20 cellular contexts compared by ENCODE assay signal in genomic region chr2:219186754-219187456, GRCh38. TPM values are rescaled to one million over a fixed set of nuclear protein-coding genes. Genes with fewer than 3 reads are reported as not detected.
DNase-seq lines count a peak whose midpoint lies in the region; ATAC-seq, FAIRE-seq and TF ChIP-seq lines count a peak whose summit lies in the region.
"Had no signal": no experiment of that assay in that cellular context is flagged by ENCODE, and none has a peak within 500 bp of the region (broad histone marks: within the 10 kb centered on the region; RNA-seq: fewer than 3 reads in every experiment).

No MANE protein-coding gene starts in this region.

- H3K36me3 ChIP-seq in OCI-LY3 (replicated peaks; ENCODE audit: low read depth, low read length) (peaks cover 7% of the 10 kb centered on the region), GM12878 (ENCODE audit: control insufficient read depth in 2 of 2, insufficient read depth in 2 of 2, low read length in 1 of 2) (peaks cover 4 to 8% of the 10 kb centered on the region in 2 experiments; a peak in 2 of 4 replicates)

- SMC1A ChIA-PET in GM12878 (lab: Charles Lee; ENCODE audit: uncharacterized antibody, unreplicated experiment) = no interaction called here

- POLR2A ChIA-PET in GM12878 (lab: Charles Lee) = no interaction called here

- H3K4me3 ChIP-seq in OCI-LY3 (ENCODE audit: low read length) (no peak overlapping the region), GM12878 (no peak overlapping the region)
- H3K4me3 ChIP-seq: breast epithelium, dorsolateral prefrontal cortex, esophagus squamous epithelium, skin epidermis, upper lobe of right lung had no signal

- H4K20me1 ChIP-seq in OCI-LY3 (ENCODE audit: insufficient read depth, low read length) (no peaks in the 10 kb centered on the region), GM12878 (ENCODE audit: control insufficient read depth, insufficient read depth) (no peaks in the 10 kb centered on the region)

- no peak for TF ChIP-seq EP300 in GM12878 (IDR thresholded peaks at IDR 0.05; ENCODE audit: borderline replicate concordance in 1 of 2, control insufficient read depth in 1 of 2, low read depth in 2 of 2, low read length in 2 of 2)

- no TSS peak for BruUV-seq in GM12878 (replicated peaks; lab: Mats Ljungman, UMichigan)

- H3K4me1 ChIP-seq in OCI-LY3 (ENCODE audit: low read length) (peaks cover 11% of the 10 kb centered on the region), GM12878 (ENCODE audit: control insufficient read depth, insufficient read depth, low read length) (no peaks in the 10 kb centered on the region; the same call in 1 of the 2 replicates)
- H3K4me1 ChIP-seq: breast epithelium, esophagus squamous epithelium, upper lobe of right lung had no signal

- in situ Hi-C loops in GM12878 (cut with MboI) = no loop called here

- no peak for TF ChIP-seq CTCF in OCI-LY3 (IDR thresholded peaks at IDR 0.05; ENCODE audit: low read depth, low read length)
- TF ChIP-seq CTCF in GM12878 (IDR thresholded peaks at IDR 0.05 in 2 of 3, conservative IDR thresholded peaks at IDR 0.05 in 1 of 3; ENCODE audit: control insufficient read depth in 2 of 3, extremely low read depth in 1 of 3, insufficient read depth in 1 of 3, low read depth in 3 of 3, low read length in 3 of 3) = no peak

- H3K36me3 Mint-ChIP-seq in effector memory CD8-positive, alpha-beta T cell (ENCODE audit: insufficient read depth) = peaks cover 21% of the 10 kb centered on the region

- no peaks in the 10 kb centered on the region for H3K9me3 Mint-ChIP-seq in stimulated activated naive CD8-positive, alpha-beta T cell treated with anti-CD3 and anti-CD28 coated beads, Interleukin-15, amount 100 ng/mL, for 72 hours
- H3K9me3 Mint-ChIP-seq in effector memory CD8-positive, alpha-beta T cell = no peaks in the 10 kb centered on the region

- no peaks in the 10 kb centered on the region for H3K79me2 ChIP-seq in OCI-LY3 (ENCODE audit: low read length)
- H3K79me2 ChIP-seq in GM12878 (ENCODE audit: control insufficient read depth, insufficient read depth, low read length) = no peaks in the 10 kb centered on the region

- peak overlapping the region in 1 of 2 donors; percentile 41 for H3K4me3 Mint-ChIP-seq in stimulated activated naive CD8-positive, alpha-beta T cell treated with anti-CD3 and anti-CD28 coated beads, Interleukin-15, amount 100 ng/mL, for 72 hours
- H3K4me3 Mint-ChIP-seq in effector memory CD8-positive, alpha-beta T cell = no peak overlapping the region

- H3K27me3 ChIP-seq in OCI-LY3 (ENCODE audit: low read depth, low read length) (no peaks in the 10 kb centered on the region), GM12878 (replicated peaks in 1 of 2; ENCODE audit: control insufficient read depth in 2 of 2, insufficient read depth in 2 of 2, low read length in 1 of 2) (no peaks in the 10 kb centered on the region)
- H3K27me3 ChIP-seq: breast epithelium, dorsolateral prefrontal cortex, esophagus squamous epithelium, upper lobe of right lung had no signal

- peak overlapping the region; percentile 4 to 90 for H3K27ac Mint-ChIP-seq in stimulated activated naive CD8-positive, alpha-beta T cell treated with anti-CD3 and anti-CD28 coated beads, Interleukin-15, amount 100 ng/mL, for 72 hours
- H3K27ac Mint-ChIP-seq in effector memory CD8-positive, alpha-beta T cell = peak overlapping the region in 1 of 2 donors; percentile 1

- TF ChIP-seq POLR2A in GM12878 (IDR thresholded peaks at IDR 0.05; ENCODE audit: low read depth, low read length) = no peak

- DNase-seq in stimulated activated CD4-positive, alpha-beta T cell treated with anti-CD3 and anti-CD28 coated beads, Interleukin-1b, Interleukin-23, amount 100 ng/mL, for 48 hours = peak; percentile 45
- no peak for DNase-seq in stimulated activated CD4-positive, alpha-beta T cell treated with anti-CD3 and anti-CD28 coated beads, Interleukin-2, amount 100 ng/mL, for 48 hours
- DNase-seq in GM12878 (ENCODE audit: low read depth, low spot score) = no peak
- peak in 1 of 2 donors; percentile 54 for DNase-seq in stimulated activated naive CD8-positive, alpha-beta T cell treated with anti-CD3 and anti-CD28 coated beads, Interleukin-15, amount 100 ng/mL, for 72 hours
- no peak for DNase-seq in stimulated activated CD8-positive, alpha-beta memory T cell treated with anti-CD3 and anti-CD28 coated beads, Interleukin-4, amount 100 ng/mL, for 48 hours
- no peak for DNase-seq in effector memory CD8-positive, alpha-beta T cell
- DNase-seq: DMS 273 treated with DMSO at 0.1 percent for 48 hours; dorsolateral prefrontal cortex; esophagus squamous epithelium; GF-D8; H7; Kasumi-1; NCI-H748 treated with DMSO at 0.1 percent for 48 hours; RPMI8226; stimulated activated naive CD4-positive, alpha-beta T cell treated with Interleukin-2 at 50 U/mL for 16 hours; upper lobe of right lung had no signal

- TF ChIP-seq RAD21 in GM12878 (IDR thresholded peaks at IDR 0.05; ENCODE audit: insufficient read depth, low read depth, low read length) = no peak

- FAIRE-seq in GM12878 (lab: Jason Lieb, UNC) = no peak

- CTCF ChIA-PET in GM12878 (lab: Yijun Ruan, JAX) = no interaction called here

- H3K27ac ChIP-seq in OCI-LY3 (ENCODE audit: low read length) = peak overlapping the region; percentile 40
- H3K27ac ChIP-seq in GM12878 (ENCODE audit: control insufficient read depth, insufficient read depth) = no peak overlapping the region
- H3K27ac ChIP-seq: breast epithelium, esophagus squamous epithelium, skin epidermis, upper lobe of right lung had no signal

- H2AFZ ChIP-seq in OCI-LY3 (ENCODE audit: low read depth, low read length) (peak overlapping the region; percentile 39; the same call in 1 of the 2 replicates), GM12878 (ENCODE audit: control insufficient read depth, low read depth, low read length) (no peak overlapping the region)

- RAD21 ChIA-PET in GM12878 (lab: Charles Lee; ENCODE audit: unreplicated experiment) = no interaction called here

- peak overlapping the region; percentile 35 for H3K4me2 ChIP-seq in OCI-LY3 (ENCODE audit: low read length)
- no peak overlapping the region for H3K4me2 ChIP-seq in GM12878 (ENCODE audit: control insufficient read depth, insufficient read depth)

- H3K9me3 ChIP-seq in OCI-LY3 (ENCODE audit: insufficient read depth, low read length) (no peaks in the 10 kb centered on the region), GM12878 (replicated peaks; ENCODE audit: control insufficient read depth, insufficient read depth, low read length) (no peaks in the 10 kb centered on the region)
- H3K9me3 ChIP-seq: breast epithelium, esophagus squamous epithelium, upper lobe of right lung had no signal

- intact Hi-C loops in GM12878 (cut with micrococcal nuclease; ENCODE audit: unreplicated experiment) = no loop called here

- ATAC-seq in GM12878 = peak; percentile 17; the same call in 1 of the 3 replicates
- ATAC-seq in stimulated activated naive CD8-positive, alpha-beta T cell treated with anti-CD3 and anti-CD28 coated beads, Interleukin-15, amount 100 ng/mL, for 72 hours = peak; percentile 94
- ATAC-seq in HG03521 (IDR thresholded peaks at IDR 0.05; ENCODE audit: unreplicated experiment) = no peak
- no peak for ATAC-seq in effector memory CD8-positive, alpha-beta T cell (replicated peaks)
- ATAC-seq: upper lobe of right lung had no signal

- H3K9ac ChIP-seq in OCI-LY3 (ENCODE audit: low read length) = no peak overlapping the region
- H3K9ac ChIP-seq in GM12878 (ENCODE audit: control insufficient read depth, insufficient read depth, low read length) = no peak overlapping the region

- peaks cover 37% of the 10 kb centered on the region for H3K4me1 Mint-ChIP-seq in stimulated activated naive CD8-positive, alpha-beta T cell treated with anti-CD3 and anti-CD28 coated beads, Interleukin-15, amount 100 ng/mL, for 72 hours
- peaks cover 0 to 11% of the 10 kb centered on the region in 2 donors for H3K4me1 Mint-ChIP-seq in effector memory CD8-positive, alpha-beta T cell (ENCODE audit: low read depth in 2 of 2)

- no peaks in the 10 kb centered on the region for H3K27me3 Mint-ChIP-seq in stimulated activated naive CD8-positive, alpha-beta T cell treated with anti-CD3 and anti-CD28 coated beads, Interleukin-15, amount 100 ng/mL, for 72 hours
- no peaks in the 10 kb centered on the region for H3K27me3 Mint-ChIP-seq in effector memory CD8-positive, alpha-beta T cell

- WGBS in GM12878 (ENCODE audit: insufficient coverage, insufficient replicate concordance, low lambda C conversion rate, missing lambda C conversion rate) = 65% methylated on average over 6 of the region's 7 CpGs

RNA-seq across cellular contexts. Expression of gene RETREG2, which starts 8.8 kb away (rescaled TPM):
- total RNA-seq in GM12878 (2013; cell fraction: nucleolus; rRNA removed) = 46.6 and 56.9 TPM in 2 replicates
- 35.5 and 35.9 TPM in 2 replicates for total RNA-seq in GM12878 (2014; rRNA removed)
- total RNA-seq in GM12878 (2014; rRNA removed; fragmentation: Illumina TruSeq; extraction: Trizol) = 22.4 and 24.3 TPM in 2 replicates
- 50.8 and 53.4 TPM in 2 replicates for total RNA-seq in GM12878 (2021)
- 25.8 TPM for polyA plus RNA-seq in GM12878 (2011; ENCODE audit: low read depth)
- 54.9 and 72.0 TPM in 2 replicates for polyA plus RNA-seq in GM12878 (2011; rRNA removed)
- polyA plus RNA-seq in GM12878 (2011; cell fraction: cytosol; rRNA removed) = 80.0 and 82.2 TPM in 2 replicates
- polyA plus RNA-seq in GM12878 (2011; cell fraction: nucleus; rRNA removed) = 94.5 and 107 TPM in 2 replicates
- 41.6 and 44.1 TPM in 2 replicates for polyA plus RNA-seq in GM12878 (2012)
- polyA plus RNA-seq in GM12878 (2014; fragmentation: Illumina TruSeq; extraction: Trizol) = 28.4 and 31.5 TPM in 2 replicates
- 10 to 100 TPM; 10.1 to 25.2 TPM for polyA plus RNA-seq in GM12878 (2014; fragmentation: Nextera tagmentation; extraction: Ambion mirVana)
- 31.4 and 38.1 TPM in 2 replicates for polyA plus RNA-seq in GM12878 (2014; rRNA removed)
- 10 to 100 TPM; 19.5 to 21.1 TPM for polyA plus RNA-seq in GM12878 (2016; fragmentation: Nextera tagmentation; extraction: Ambion mirVana)
- 103 and 115 TPM in 2 replicates for polyA minus RNA-seq in GM12878 (2011; rRNA and poly(A)+ RNA removed)
- polyA minus RNA-seq in GM12878 (2011; cell fraction: cytosol; rRNA and poly(A)+ RNA removed) = 19.8 and 20.3 TPM in 2 replicates
- 64.7 and 83.1 TPM in 2 replicates for polyA minus RNA-seq in GM12878 (2011; cell fraction: nucleus; rRNA and poly(A)+ RNA removed)

RNA-seq across cellular contexts. Expression of gene CNPPD1, which starts 10.2 kb away (rescaled TPM):
- total RNA-seq in GM12878 (2013; cell fraction: nucleolus; rRNA removed) = 16.2 TPM in 2 replicates
- total RNA-seq in GM12878 (2014; rRNA removed) (43.5 and 46.4 TPM in 2 replicates), GM12878 (2014; rRNA removed; fragmentation: Illumina TruSeq; extraction: Trizol) (23.1 and 24.2 TPM in 2 replicates), GM12878 (2021) (64.1 and 67.8 TPM in 2 replicates)
- polyA plus RNA-seq in GM12878 (2011; ENCODE audit: low read depth) = 17.4 TPM
- polyA plus RNA-seq in GM12878 (2011; rRNA removed) (21.4 and 41.8 TPM in 2 replicates), GM12878 (2014; fragmentation: Illumina TruSeq; extraction: Trizol) (17.1 and 31.9 TPM in 2 replicates), GM12878 (2014; fragmentation: Nextera tagmentation; extraction: Ambion mirVana) (10 to 100 TPM; 12.2 to 24.2 TPM), GM12878 (2014; rRNA removed) (45.0 and 50.6 TPM in 2 replicates), GM12878 (2016; fragmentation: Nextera tagmentation; extraction: Ambion mirVana) (10 to 100 TPM; 81.2 to 86.6 TPM)
- polyA plus RNA-seq in GM12878 (2011; cell fraction: cytosol; rRNA removed) = 50.8 and 51.1 TPM in 2 replicates
- polyA plus RNA-seq in GM12878 (2011; cell fraction: nucleus; rRNA removed) = 63.3 and 80.1 TPM in 2 replicates
- 36.1 and 40.4 TPM in 2 replicates for polyA plus RNA-seq in GM12878 (2012)
- 20.7 and 25.3 TPM in 2 replicates for polyA minus RNA-seq in GM12878 (2011; rRNA and poly(A)+ RNA removed)
- polyA minus RNA-seq in GM12878 (2011; cell fraction: cytosol; rRNA and poly(A)+ RNA removed) = 7.4 and 10.6 TPM in 2 replicates
- polyA minus RNA-seq in GM12878 (2011; cell fraction: nucleus; rRNA and poly(A)+ RNA removed) = 9.4 and 18.3 TPM in 2 replicates

RNA-seq across cellular contexts. Expression of gene SLC23A3, which starts 17.1 kb away (rescaled TPM):
- total RNA-seq in GM12878 (2013; cell fraction: nucleolus; rRNA removed) = 3.4 and 4.5 TPM in 2 replicates
- total RNA-seq in GM12878 (2014; rRNA removed) (0.40 and 0.82 TPM in 2 replicates), GM12878 (2014; rRNA removed; fragmentation: Illumina TruSeq; extraction: Trizol) (0.41 and 0.45 TPM in 2 replicates), GM12878 (2021) (0.37 and 1.0 TPM in 2 replicates)
- 0.12 TPM for polyA plus RNA-seq in GM12878 (2011; ENCODE audit: low read depth)
- polyA plus RNA-seq in GM12878 (2011; rRNA removed) (0.52 and 0.54 TPM in 2 replicates), GM12878 (2014; fragmentation: Illumina TruSeq; extraction: Trizol) (0.37 and 0.52 TPM in 2 replicates), GM12878 (2014; fragmentation: Nextera tagmentation; extraction: Ambion mirVana) (under 1 TPM in 1 of 2 experiments, not detected in 1; 0.07 TPM), GM12878 (2014; rRNA removed) (0.44 and 0.69 TPM in 2 replicates), GM12878 (2016; fragmentation: Nextera tagmentation; extraction: Ambion mirVana) (under 1 TPM; 0.19 to 0.26 TPM)
- 0.37 and 0.62 TPM in 2 replicates for polyA plus RNA-seq in GM12878 (2011; cell fraction: cytosol; rRNA removed)
- polyA plus RNA-seq in GM12878 (2011; cell fraction: nucleus; rRNA removed) = 3.9 and 5.1 TPM in 2 replicates
- polyA plus RNA-seq in GM12878 (2012) = 0.14 and 0.18 TPM in 2 replicates
- 1.6 and 2.0 TPM in 2 replicates for polyA minus RNA-seq in GM12878 (2011; rRNA and poly(A)+ RNA removed)
- not detected in 2 replicates for polyA minus RNA-seq in GM12878 (2011; cell fraction: cytosol; rRNA and poly(A)+ RNA removed)
- polyA minus RNA-seq in GM12878 (2011; cell fraction: nucleus; rRNA and poly(A)+ RNA removed) = 1.8 and 3.5 TPM in 2 replicates
- total RNA-seq: H7 had no signal

RNA-seq across cellular contexts. Expression of gene ZFAND2B, which starts 19.7 kb away (rescaled TPM):
- 12.3 and 15.3 TPM in 2 replicates for total RNA-seq in GM12878 (2013; cell fraction: nucleolus; rRNA removed)
- total RNA-seq in GM12878 (2014; rRNA removed) = 24.7 and 28.1 TPM in 2 replicates
- total RNA-seq in GM12878 (2014; rRNA removed; fragmentation: Illumina TruSeq; extraction: Trizol) = 13.8 and 14.8 TPM in 2 replicates
- total RNA-seq in GM12878 (2021) = 23.1 and 26.8 TPM in 2 replicates
- polyA plus RNA-seq in GM12878 (2011; ENCODE audit: low read depth) = 10.0 TPM
- 13.4 and 21.4 TPM in 2 replicates for polyA plus RNA-seq in GM12878 (2011; rRNA removed)
- polyA plus RNA-seq in GM12878 (2011; cell fraction: cytosol; rRNA removed) = 37.3 and 47.5 TPM in 2 replicates
- polyA plus RNA-seq in GM12878 (2011; cell fraction: nucleus; rRNA removed) = 72.2 and 87.3 TPM in 2 replicates
- 17.6 and 24.6 TPM in 2 replicates for polyA plus RNA-seq in GM12878 (2012)
- 14.3 and 18.7 TPM in 2 replicates for polyA plus RNA-seq in GM12878 (2014; fragmentation: Illumina TruSeq; extraction: Trizol)
- polyA plus RNA-seq in GM12878 (2014; fragmentation: Nextera tagmentation; extraction: Ambion mirVana) = 10 to 100 TPM in 1 of 2 experiments, 1 to 10 TPM in 1; 5.4 to 10.7 TPM
- 26.8 and 28.3 TPM in 2 replicates for polyA plus RNA-seq in GM12878 (2014; rRNA removed)
- polyA plus RNA-seq in GM12878 (2016; fragmentation: Nextera tagmentation; extraction: Ambion mirVana) = 10 to 100 TPM; 23.4 to 26.7 TPM
- polyA minus RNA-seq in GM12878 (2011; rRNA and poly(A)+ RNA removed) = 24.4 and 33.8 TPM in 2 replicates
- 4.9 and 7.0 TPM in 2 replicates for polyA minus RNA-seq in GM12878 (2011; cell fraction: cytosol; rRNA and poly(A)+ RNA removed)
- polyA minus RNA-seq in GM12878 (2011; cell fraction: nucleus; rRNA and poly(A)+ RNA removed) = 17.4 and 24.7 TPM in 2 replicates

RNA-seq across cellular contexts. Expression of gene NHEJ1, which starts 26.3 kb away (rescaled TPM):
- total RNA-seq in GM12878 (2013; cell fraction: nucleolus; rRNA removed) = 11.6 and 14.0 TPM in 2 replicates
- 15.6 and 16.0 TPM in 2 replicates for total RNA-seq in GM12878 (2014; rRNA removed)
- total RNA-seq in GM12878 (2014; rRNA removed; fragmentation: Illumina TruSeq; extraction: Trizol) = 11.3 and 12.3 TPM in 2 replicates
- total RNA-seq in GM12878 (2021) = 11.3 and 13.8 TPM in 2 replicates
- polyA plus RNA-seq in GM12878 (2011; ENCODE audit: low read depth) = 6.9 TPM
- polyA plus RNA-seq in GM12878 (2011; rRNA removed) = 15.7 and 17.7 TPM in 2 replicates
- 18.7 and 19.7 TPM in 2 replicates for polyA plus RNA-seq in GM12878 (2011; cell fraction: cytosol; rRNA removed)
- 8.4 and 9.3 TPM in 2 replicates for polyA plus RNA-seq in GM12878 (2011; cell fraction: nucleus; rRNA removed)
- 6.5 and 9.0 TPM in 2 replicates for polyA plus RNA-seq in GM12878 (2012)
- 15.3 and 16.5 TPM in 2 replicates for polyA plus RNA-seq in GM12878 (2014; fragmentation: Illumina TruSeq; extraction: Trizol)
- polyA plus RNA-seq in GM12878 (2014; fragmentation: Nextera tagmentation; extraction: Ambion mirVana) = 10 to 100 TPM; 17.8 to 20.2 TPM
- polyA plus RNA-seq in GM12878 (2014; rRNA removed) = 11.8 and 13.8 TPM in 2 replicates
- 10 to 100 TPM; 17.4 TPM for polyA plus RNA-seq in GM12878 (2016; fragmentation: Nextera tagmentation; extraction: Ambion mirVana)
- 31.9 and 42.7 TPM in 2 replicates for polyA minus RNA-seq in GM12878 (2011; rRNA and poly(A)+ RNA removed)
- 6.9 and 7.1 TPM in 2 replicates for polyA minus RNA-seq in GM12878 (2011; cell fraction: cytosol; rRNA and poly(A)+ RNA removed)
- polyA minus RNA-seq in GM12878 (2011; cell fraction: nucleus; rRNA and poly(A)+ RNA removed) = 5.9 and 11.8 TPM in 2 replicates

Comparison
In these comparisons a context has a peak if more than half of its experiments do, and no peak if none do; other contexts are left out.
1. ATAC-seq: peak in GM12878 (single experiment) and stimulated activated naive CD8-positive, alpha-beta T cell treated with anti-CD3 and anti-CD28 coated beads, Interleukin-15, amount 100 ng/mL, for 72 hours (single experiment); none in HG03521 (single experiment) and effector memory CD8-positive, alpha-beta T cell (single experiment).